ENCODE assay signal across 18 cellular contexts in the genomic region with DNA sequence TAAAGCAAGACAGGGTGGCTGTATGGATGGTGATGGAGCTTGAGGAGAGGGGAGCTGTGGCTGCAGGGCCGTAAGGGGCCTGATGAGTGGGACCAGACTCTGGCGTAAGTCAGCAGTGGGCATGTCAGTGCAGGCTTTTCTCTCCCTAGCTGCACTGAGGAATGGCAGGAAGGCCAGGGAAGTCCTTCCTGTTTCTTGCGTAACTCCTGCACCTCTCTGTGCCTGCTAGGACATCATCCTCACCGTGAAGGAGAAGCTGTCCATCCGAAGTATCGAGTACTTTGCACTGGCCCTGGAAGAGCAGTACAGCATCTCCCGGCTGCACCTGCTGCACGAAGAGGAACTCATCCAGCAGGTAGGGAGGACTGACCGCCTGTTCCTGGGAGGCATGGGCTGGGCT. TPM values are rescaled to one million over a fixed set of nuclear protein-coding genes. Genes with fewer than 3 reads are reported as not detected.
A peak's percentile ranks its signal among the peaks of the same experiment; 100 is the strongest.
DNase-seq lines count a peak whose midpoint lies in the region; ATAC-seq, FAIRE-seq and TF ChIP-seq lines count a peak whose summit lies in the region.
"Had no signal": no experiment of that assay in that cellular context is flagged by ENCODE, and none has a peak within 500 bp of the region (broad histone marks: within the 10 kb centered on the region; RNA-seq: fewer than 3 reads in every experiment).

No MANE protein-coding gene starts in this region.

- intact Hi-C loops in HepG2 (cut with micrococcal nuclease; ENCODE audit: unreplicated experiment) (no loop called here), right lobe of liver (cut with DNase I) (loop anchor here in 1 of 2 donors (10.0 kb wide), 1 partner anchor 55 kb away; the partner anchor contains the start of gene EXOSC3), K562 (cut with micrococcal nuclease) (no loop called here)

- H3K9me1 ChIP-seq in K562 (ENCODE audit: control insufficient read depth, insufficient read depth, low read length): no peaks in the 10 kb centered on the region

- H3K79me2 ChIP-seq in HepG2 (ENCODE audit: insufficient read depth, low read length) (no peaks in the 10 kb centered on the region), K562 (ENCODE audit: control insufficient read depth, insufficient read depth, low read length) (no peaks in the 10 kb centered on the region)

- no peak overlapping the region for H3K4me2 ChIP-seq in HepG2 (ENCODE audit: low read depth, low read length)
- no peak overlapping the region for H3K4me2 ChIP-seq in K562 (ENCODE audit: insufficient read depth, low read length)
- H3K4me2 ChIP-seq: SK-N-SH had no signal

- H3K9ac ChIP-seq in HepG2 (ENCODE audit: insufficient read depth, low read depth, low read length) (no peak overlapping the region), K562 (ENCODE audit: insufficient read depth in 1 of 2, low read depth in 2 of 2, low read length in 2 of 2) (no peak overlapping the region)
- H3K9ac ChIP-seq: SK-N-SH had no signal

- no peaks in the 10 kb centered on the region for H3K9me3 ChIP-seq in HepG2 (ENCODE audit: low read length)
- H3K9me3 ChIP-seq in right lobe of liver: no peaks in the 10 kb centered on the region
- H3K9me3 ChIP-seq in K562 (replicated peaks; ENCODE audit: control insufficient read depth, insufficient read depth, low read depth, low read length): no peaks in the 10 kb centered on the region
- H3K9me3 ChIP-seq: SK-N-SH had no signal

- BruUV-seq in HepG2 (replicated peaks; lab: Mats Ljungman, UMichigan) (no TSS peak), K562 (replicated peaks; lab: Mats Ljungman, UMichigan) (no TSS peak)

- 38% methylated on average over 6 of the region's 9 CpGs for WGBS in HepG2 (ENCODE audit: low lambda C conversion rate)
- 88% methylated on average over 1 of the region's 9 CpGs for WGBS in right lobe of liver (ENCODE audit: insufficient coverage, low coverage, low lambda C conversion rate, missing lambda C conversion rate)
- 3% methylated on average over 9 of the region's 9 CpGs for WGBS in K562 (ENCODE audit: insufficient coverage, low coverage, missing lambda C conversion rate)

- TF ChIP-seq RAD21 in HepG2 (CRISPR knock-in tag; IDR thresholded peaks at IDR 0.05) (no peak), K562 (CRISPR knock-in tag; conservative IDR thresholded peaks at IDR 0.05 in 1 of 2, IDR thresholded peaks at IDR 0.05 in 1 of 2) (no peak)

- H4K20me1 ChIP-seq in HepG2 (ENCODE audit: insufficient read depth, low read length) (no peaks in the 10 kb centered on the region), K562 (replicated peaks; ENCODE audit: control insufficient read depth, insufficient read depth, low read length) (no peaks in the 10 kb centered on the region; the same call in 1 of the 2 replicates)

- no peak for DNase-seq in HepG2 (ENCODE audit: low spot score)
- no peak for DNase-seq in right lobe of liver
- no peak for DNase-seq in K562 (ENCODE audit: extremely low read depth in 1 of 4, low spot score in 3 of 4)
- peak; percentile 71 to 84 for DNase-seq in foreskin keratinocyte
- DNase-seq in germinal center (ENCODE audit: low spot score): no peak
- no peak for DNase-seq in RPMI8226
- no peak for DNase-seq in brain microvascular endothelial cell
- DNase-seq: GF-D8, MV-4-11, NCI-H1105 treated with DMSO at 0.1 percent for 48 hours, NCI-H1694, NCI-H2081, NCI-H2171, NCI-H446, NCI-H526, SIG-M5, SK-N-SH had no signal

- TF ChIP-seq POLR2A in HepG2 (IDR thresholded peaks at IDR 0.05; ENCODE audit: insufficient read depth in 1 of 2, low read depth in 2 of 2, low read length in 2 of 2): no peak
- no peak for TF ChIP-seq POLR2A in right lobe of liver (IDR thresholded peaks at IDR 0.05)
- no peak for TF ChIP-seq POLR2A in K562 (conservative IDR thresholded peaks at IDR 0.05)

- H3K27me3 ChIP-seq in HepG2 (ENCODE audit: control insufficient read depth in 1 of 2, insufficient read depth in 2 of 2, low read length in 2 of 2): peaks cover 4 to 43% of the 10 kb centered on the region in 2 experiments; a peak in 4 of 5 replicates
- H3K27me3 ChIP-seq in right lobe of liver: no peaks in the 10 kb centered on the region
- peaks cover 65 to 72% of the 10 kb centered on the region in 2 experiments for H3K27me3 ChIP-seq in K562 (ENCODE audit: control insufficient read depth in 2 of 2, insufficient read depth in 2 of 2, low read length in 2 of 2)
- no peaks in the 10 kb centered on the region for H3K27me3 ChIP-seq in foreskin keratinocyte
- H3K27me3 ChIP-seq in brain microvascular endothelial cell (replicated peaks): peaks cover 26% of the 10 kb centered on the region

- POLR2A ChIA-PET in HepG2 (lab: Yijun Ruan, JAX): no interaction called here
- POLR2A ChIA-PET in K562 (lab: Yijun Ruan, JAX): interaction anchor here (0.6 to 1.0 kb wide), 2 partner anchors 10 to 26 kb away, joined by 3 read pairs; no protein-coding TSS in a partner anchor

- TF ChIP-seq EP300 in HepG2 (IDR thresholded peaks at IDR 0.05; ENCODE audit: low read depth in 2 of 2, low read length in 2 of 2) (no peak), HepG2 (CRISPR knock-in tag; IDR thresholded peaks at IDR 0.05; ENCODE audit: borderline replicate concordance) (no peak), K562 (IDR thresholded peaks at IDR 0.05; ENCODE audit: low read length) (no peak)

- no peak overlapping the region for H3K4me3 ChIP-seq in HepG2 (replicated peaks in 1 of 3; ENCODE audit: insufficient read depth in 1 of 3, low read depth in 2 of 3, low read length in 3 of 3)
- H3K4me3 ChIP-seq in right lobe of liver: no peak overlapping the region
- H3K4me3 ChIP-seq in K562: no peak overlapping the region
- H3K4me3 ChIP-seq in brain microvascular endothelial cell (ENCODE audit: low read depth, low read length): no peak overlapping the region

- H3K36me3 ChIP-seq in HepG2 (replicated peaks in 1 of 2; ENCODE audit: control insufficient read depth in 1 of 2, insufficient read depth in 2 of 2, low read length in 2 of 2): no peaks in the 10 kb centered on the region
- no peaks in the 10 kb centered on the region for H3K36me3 ChIP-seq in right lobe of liver
- no peaks in the 10 kb centered on the region for H3K36me3 ChIP-seq in K562 (ENCODE audit: control insufficient read depth, insufficient read depth, low read length)
- H3K36me3 ChIP-seq in brain microvascular endothelial cell (replicated peaks): no peaks in the 10 kb centered on the region

- H2AFZ ChIP-seq in HepG2 (ENCODE audit: low read length) (no peak overlapping the region), K562 (ENCODE audit: low read depth, low read length) (no peak overlapping the region)

- H3K4me1 ChIP-seq in HepG2 (ENCODE audit: insufficient read depth, low read length): no peaks in the 10 kb centered on the region
- H3K4me1 ChIP-seq in right lobe of liver: no peaks in the 10 kb centered on the region
- H3K4me1 ChIP-seq in K562 (replicated peaks in 1 of 2; ENCODE audit: control insufficient read depth in 2 of 2, insufficient read depth in 2 of 2, low read length in 2 of 2): no peaks in the 10 kb centered on the region
- peaks cover 10% of the 10 kb centered on the region for H3K4me1 ChIP-seq in foreskin keratinocyte

- in situ Hi-C loops in HepG2 (cut with HindIII; ENCODE audit: extremely low pct_ligation_motif_present, low pct_unique_long_range_greater_than_20kb) (loop anchor here (25.0 kb wide), 1 partner anchor 242 kb away; the partner anchor contains the start of gene POLR1E), K562 (cut with MboI) (loop anchor here (25.0 kb wide), 1 partner anchor 633 kb away; no protein-coding TSS in a partner anchor), brain microvascular endothelial cell (cut with HindIII; ENCODE audit: low pct_ligation_motif_present, low sequenced_read_pairs) (loop anchor here (25.0 kb wide), 1 partner anchor 92 kb away; no protein-coding TSS in a partner anchor)

- no peak overlapping the region for H3K27ac ChIP-seq in HepG2 (ENCODE audit: extremely low read length, insufficient read depth, low read length)
- no peak overlapping the region for H3K27ac ChIP-seq in right lobe of liver
- no peak overlapping the region for H3K27ac ChIP-seq in K562 (ENCODE audit: extremely low read depth, low read depth, low read length)
- no peak overlapping the region for H3K27ac ChIP-seq in foreskin keratinocyte
- H3K27ac ChIP-seq in brain microvascular endothelial cell: no peak overlapping the region

- CTCF ChIA-PET in HepG2 (lab: Yijun Ruan, JAX; ENCODE audit: low intra/inter-chr PET ratio, low total read pairs) (no interaction called here), K562 (lab: Yijun Ruan, JAX; ENCODE audit: low intra/inter-chr PET ratio) (no interaction called here)

- FAIRE-seq in HepG2 (lab: Jason Lieb, UNC) (no peak), K562 (lab: Jason Lieb, UNC) (no peak)

- TF ChIP-seq CTCF in HepG2 (CRISPR knock-in tag; IDR thresholded peaks at IDR 0.05): no peak
- TF ChIP-seq CTCF in right lobe of liver (IDR thresholded peaks at IDR 0.05): no peak
- no peak for TF ChIP-seq CTCF in K562 (IDR thresholded peaks at IDR 0.05 in 2 of 3, conservative IDR thresholded peaks at IDR 0.05 in 1 of 3; ENCODE audit: insufficient read depth in 2 of 3, low read depth in 1 of 3, low read length in 3 of 3)
- no peak for TF ChIP-seq CTCF in foreskin keratinocyte (conservative IDR thresholded peaks at IDR 0.05)
- TF ChIP-seq CTCF in brain microvascular endothelial cell (IDR thresholded peaks at IDR 0.05; ENCODE audit: low read depth, low read length, missing control alignments): no peak

- ATAC-seq in HepG2 (no peak), right lobe of liver (no peak), K562 (peak; percentile 28; the same call in 2 of the 3 replicates), foreskin keratinocyte (peak; percentile 87), GM18502 (IDR thresholded peaks at IDR 0.05; ENCODE audit: poor library complexity, unreplicated experiment) (no peak)

RNA-seq across cellular contexts. Expression of gene TRMT10B, which starts 24.1 kb away (rescaled TPM):
- total RNA-seq in HepG2 (2016; rRNA removed; fragmentation: Illumina TruSeq; extraction: Trizol): 3.1 and 3.3 TPM in 2 replicates
- 3.1 and 3.5 TPM in 2 replicates for total RNA-seq in HepG2 (2016; cell fraction: cytosol; rRNA removed; fragmentation: Illumina TruSeq; extraction: Trizol; ENCODE audit: low read depth)
- total RNA-seq in HepG2 (2016; cell fraction: insoluble cytoplasmic fraction; rRNA removed; fragmentation: Illumina TruSeq; extraction: Trizol): 2.8 and 2.9 TPM in 2 replicates
- 2.1 and 2.3 TPM in 2 replicates for total RNA-seq in HepG2 (2016; cell fraction: membrane; rRNA removed; fragmentation: Illumina TruSeq; extraction: Trizol)
- total RNA-seq in HepG2 (2016; cell fraction: nucleus; rRNA removed; fragmentation: Illumina TruSeq; extraction: Trizol): 3.1 and 4.0 TPM in 2 replicates
- polyA plus RNA-seq in HepG2 (2011; rRNA removed): 3.9 TPM in 2 replicates
- 1.6 and 2.4 TPM in 2 replicates for polyA plus RNA-seq in HepG2 (2011; cell fraction: cytosol; rRNA removed)
- 3.8 and 5.7 TPM in 2 replicates for polyA plus RNA-seq in HepG2 (2011; cell fraction: nucleus; rRNA removed)
- polyA plus RNA-seq in HepG2 (2012): 3.7 and 4.8 TPM in 2 replicates
- polyA plus RNA-seq in HepG2 (2016; cell fraction: cytosol; fragmentation: Illumina TruSeq; extraction: Trizol; ENCODE audit: low read depth): 1.0 and 1.2 TPM in 2 replicates
- 4.5 TPM in 2 replicates for polyA plus RNA-seq in HepG2 (2016; cell fraction: insoluble cytoplasmic fraction; fragmentation: Illumina TruSeq; extraction: Trizol; ENCODE audit: low read depth)
- 1.7 and 1.9 TPM in 2 replicates for polyA plus RNA-seq in HepG2 (2016; cell fraction: membrane; fragmentation: Illumina TruSeq; extraction: Trizol; ENCODE audit: low read depth)
- polyA plus RNA-seq in HepG2 (2016; cell fraction: nucleus; fragmentation: Illumina TruSeq; extraction: Trizol; ENCODE audit: insufficient read depth, low read depth): 7.2 and 8.2 TPM in 2 replicates
- polyA minus RNA-seq in HepG2 (2011; rRNA and poly(A)+ RNA removed; ENCODE audit: low replicate concordance): 2.0 and 3.6 TPM in 2 replicates
- 1.7 and 2.2 TPM in 2 replicates for polyA minus RNA-seq in HepG2 (2011; cell fraction: cytosol; rRNA and poly(A)+ RNA removed)
- 7.2 and 10.3 TPM in 2 replicates for polyA minus RNA-seq in HepG2 (2011; cell fraction: nucleus; rRNA and poly(A)+ RNA removed)
- 1 to 10 TPM; 2.2 to 4.9 (median 3.3) TPM for total RNA-seq in right lobe of liver
- 16.3 and 23.4 TPM in 2 replicates for total RNA-seq in K562 (2011; cell fraction: chromatin; rRNA removed; ENCODE audit: low replicate concordance)
- 10.7 and 11.2 TPM in 2 replicates for total RNA-seq in K562 (2011; cell fraction: nucleolus; rRNA removed)
- total RNA-seq in K562 (2011; cell fraction: nucleoplasm; rRNA removed): 13.5 and 20.9 TPM in 2 replicates
- total RNA-seq in K562 (2014; rRNA removed): 2.9 and 5.5 TPM in 2 replicates
- 7.4 and 8.7 TPM in 2 replicates for total RNA-seq in K562 (2014; rRNA removed; fragmentation: Illumina TruSeq; extraction: Trizol)
- total RNA-seq in K562 (2015; rRNA removed; fragmentation: Illumina TruSeq; extraction: Trizol): 5.8 and 6.3 TPM in 2 replicates
- 5.7 and 6.4 TPM in 2 replicates for total RNA-seq in K562 (2021)
- 6.9 and 7.7 TPM in 2 replicates for polyA plus RNA-seq in K562 (2011; rRNA removed)
- 1.6 and 4.1 TPM in 2 replicates for polyA plus RNA-seq in K562 (2011; cell fraction: cytosol; rRNA removed)
- 9.2 and 10.5 TPM in 2 replicates for polyA plus RNA-seq in K562 (2011; cell fraction: nucleus; rRNA removed)
- 8.7 and 10.4 TPM in 2 replicates for polyA plus RNA-seq in K562 (2012)
- 11.5 and 13.4 TPM in 2 replicates for polyA plus RNA-seq in K562 (2014; fragmentation: Illumina TruSeq; extraction: Trizol)
- polyA plus RNA-seq in K562 (2014; fragmentation: Nextera tagmentation; extraction: Ambion mirVana): 10 to 100 TPM in 1 of 2 experiments, 1 to 10 TPM in 1; 7.0 to 10.4 TPM
- 8.0 and 9.3 TPM in 2 replicates for polyA plus RNA-seq in K562 (2014; rRNA removed)
- 6.5 and 7.7 TPM in 2 replicates for polyA minus RNA-seq in K562 (2011; rRNA and poly(A)+ RNA removed)
- polyA minus RNA-seq in K562 (2011; cell fraction: cytosol; rRNA and poly(A)+ RNA removed): 2.4 and 4.7 TPM in 2 replicates
- polyA minus RNA-seq in K562 (2011; cell fraction: nucleus; rRNA and poly(A)+ RNA removed): 5.9 and 6.3 TPM in 2 replicates
- 3.8 and 4.3 TPM in 2 replicates for total RNA-seq in foreskin keratinocyte
- polyA plus RNA-seq in foreskin keratinocyte: 3.6 and 4.5 TPM in 2 replicates

RNA-seq across cellular contexts. Expression of gene EXOSC3, which starts 55.4 kb away (rescaled TPM):
- total RNA-seq in HepG2 (2016; rRNA removed; fragmentation: Illumina TruSeq; extraction: Trizol) (68.7 and 98.1 TPM in 2 replicates), right lobe of liver (10 to 100 TPM; 13.1 to 17.1 (median 14.7) TPM), K562 (2014; rRNA removed) (166 and 209 TPM in 2 replicates), K562 (2014; rRNA removed; fragmentation: Illumina TruSeq; extraction: Trizol) (130 and 137 TPM in 2 replicates), K562 (2015; rRNA removed; fragmentation: Illumina TruSeq; extraction: Trizol) (112 and 114 TPM in 2 replicates), K562 (2021) (146 and 151 TPM in 2 replicates), foreskin keratinocyte (40.6 and 51.1 TPM in 2 replicates)
- total RNA-seq in HepG2 (2016; cell fraction: cytosol; rRNA removed; fragmentation: Illumina TruSeq; extraction: Trizol; ENCODE audit: low read depth): 16.9 and 18.1 TPM in 2 replicates
- 74.8 and 108 TPM in 2 replicates for total RNA-seq in HepG2 (2016; cell fraction: insoluble cytoplasmic fraction; rRNA removed; fragmentation: Illumina TruSeq; extraction: Trizol)
- 26.9 and 30.0 TPM in 2 replicates for total RNA-seq in HepG2 (2016; cell fraction: membrane; rRNA removed; fragmentation: Illumina TruSeq; extraction: Trizol)
- total RNA-seq in HepG2 (2016; cell fraction: nucleus; rRNA removed; fragmentation: Illumina TruSeq; extraction: Trizol): 36.8 and 38.1 TPM in 2 replicates
- polyA plus RNA-seq in HepG2 (2011; rRNA removed) (12.0 and 17.5 TPM in 2 replicates), K562 (2011; rRNA removed) (50.1 and 85.4 TPM in 2 replicates), K562 (2014; fragmentation: Illumina TruSeq; extraction: Trizol) (79.3 and 90.4 TPM in 2 replicates), K562 (2014; fragmentation: Nextera tagmentation; extraction: Ambion mirVana) (10 to 100 TPM; 18.5 to 29.6 TPM), K562 (2014; rRNA removed) (215 and 266 TPM in 2 replicates), foreskin keratinocyte (62.7 and 83.3 TPM in 2 replicates)
- polyA plus RNA-seq in HepG2 (2011; cell fraction: cytosol; rRNA removed): 17.7 and 19.6 TPM in 2 replicates
- polyA plus RNA-seq in HepG2 (2011; cell fraction: nucleus; rRNA removed): 19.9 and 35.1 TPM in 2 replicates
- polyA plus RNA-seq in HepG2 (2012): 20.1 and 33.0 TPM in 2 replicates
- polyA plus RNA-seq in HepG2 (2016; cell fraction: cytosol; fragmentation: Illumina TruSeq; extraction: Trizol; ENCODE audit: low read depth): 18.6 and 21.1 TPM in 2 replicates
- 115 and 129 TPM in 2 replicates for polyA plus RNA-seq in HepG2 (2016; cell fraction: insoluble cytoplasmic fraction; fragmentation: Illumina TruSeq; extraction: Trizol; ENCODE audit: low read depth)
- polyA plus RNA-seq in HepG2 (2016; cell fraction: membrane; fragmentation: Illumina TruSeq; extraction: Trizol; ENCODE audit: low read depth): 21.5 and 24.3 TPM in 2 replicates
- polyA plus RNA-seq in HepG2 (2016; cell fraction: nucleus; fragmentation: Illumina TruSeq; extraction: Trizol; ENCODE audit: insufficient read depth, low read depth): 42.9 and 51.0 TPM in 2 replicates
- 22.5 and 25.4 TPM in 2 replicates for polyA minus RNA-seq in HepG2 (2011; rRNA and poly(A)+ RNA removed; ENCODE audit: low replicate concordance)
- polyA minus RNA-seq in HepG2 (2011; cell fraction: cytosol; rRNA and poly(A)+ RNA removed): 18.1 and 24.0 TPM in 2 replicates
- 78.7 and 105 TPM in 2 replicates for polyA minus RNA-seq in HepG2 (2011; cell fraction: nucleus; rRNA and poly(A)+ RNA removed)
- 91.8 and 156 TPM in 2 replicates for total RNA-seq in K562 (2011; cell fraction: chromatin; rRNA removed; ENCODE audit: low replicate concordance)
- 73.7 and 92.2 TPM in 2 replicates for total RNA-seq in K562 (2011; cell fraction: nucleolus; rRNA removed)
- 73.4 and 120 TPM in 2 replicates for total RNA-seq in K562 (2011; cell fraction: nucleoplasm; rRNA removed)
- 45.0 and 109 TPM in 2 replicates for polyA plus RNA-seq in K562 (2011; cell fraction: cytosol; rRNA removed)
- polyA plus RNA-seq in K562 (2011; cell fraction: nucleus; rRNA removed): 35.9 and 39.2 TPM in 2 replicates
- polyA plus RNA-seq in K562 (2012): 45.6 and 99.5 TPM in 2 replicates
- 93.7 and 121 TPM in 2 replicates for polyA minus RNA-seq in K562 (2011; rRNA and poly(A)+ RNA removed)
- 28.9 and 39.3 TPM in 2 replicates for polyA minus RNA-seq in K562 (2011; cell fraction: cytosol; rRNA and poly(A)+ RNA removed)
- polyA minus RNA-seq in K562 (2011; cell fraction: nucleus; rRNA and poly(A)+ RNA removed): 126 and 166 TPM in 2 replicates

Comparison
In these comparisons a context has a peak if more than half of its experiments do, and no peak if none do; other contexts are left out.
1. ATAC-seq: peak in K562 (single experiment) and foreskin keratinocyte (single experiment); none in HepG2 (single experiment), right lobe of liver (0 of 4) and GM18502 (single experiment).
2. DNase-seq: peak in foreskin keratinocyte (2 of 2); none in HepG2 (single experiment), right lobe of liver (0 of 3), K562 (0 of 4), germinal center (single experiment), RPMI8226 (single experiment) and brain microvascular endothelial cell (single experiment).
3. Of the 241 proteins assayed by ChIP-seq in both HepG2 and K562: peak only in HepG2: none; only in K562: none; in both: CEBPB and CEBPG; in neither: 239.